ENCODE assay signal across 12 cellular contexts in genomic region chr17:83070800-83071341, GRCh38.
"Had no signal": no experiment of that assay in that cellular context is flagged by ENCODE, and none has a peak within 500 bp of the region (broad histone marks: within the 10 kb centered on the region; RNA-seq: fewer than 3 reads in every experiment).

No MANE protein-coding gene starts in this region.

- H3K27me3 Mint-ChIP-seq: central memory CD8-positive, alpha-beta T cell; effector memory CD8-positive, alpha-beta T cell had no signal

- H3K27ac ChIP-seq: adrenal gland, epithelial cell of prostate, gastroesophageal sphincter, parathyroid adenoma, thyroid gland had no signal

- H3K36me3 ChIP-seq: adrenal gland, gastroesophageal sphincter, thyroid gland had no signal

- H3K9ac ChIP-seq: parathyroid adenoma had no signal

- H3K27me3 ChIP-seq: adrenal gland, thyroid gland had no signal

- H3K4me3 Mint-ChIP-seq: activated naive CD4-positive, alpha-beta T cell treated with anti-CD3 and anti-CD28 coated beads for 36 hours; activated T-helper 1 cell treated with anti-CD3 and anti-CD28 coated beads, Interleukin-12 subunit alpha, Interleukin-12 subunit beta, Interleukin-2, Interleukin-4 antibody, amounts not matched to agents 30 ng/mL and 10 ng/mL and 1 ng/mL, durations not matched to agents 14 hours and 24 hours and 36 hours had no signal

- DNase-seq: activated CD4-positive, CD25-positive, alpha-beta regulatory T cell treated with anti-CD3 and anti-CD28 coated beads, Interleukin-2, amount 50 U/mL, for 72 hours; activated naive CD4-positive, alpha-beta T cell treated with anti-CD3 and anti-CD28 coated beads for 36 hours; adrenal gland; effector memory CD8-positive, alpha-beta T cell; islet precursor cell; thyroid gland had no signal

- H3K4me3 ChIP-seq: adrenal gland, gastroesophageal sphincter, thyroid gland had no signal

- H3K27ac Mint-ChIP-seq: activated naive CD4-positive, alpha-beta T cell treated with anti-CD3 and anti-CD28 coated beads for 36 hours; activated T-helper 1 cell treated with anti-CD3 and anti-CD28 coated beads, Interleukin-12 subunit alpha, Interleukin-12 subunit beta, Interleukin-2, Interleukin-4 antibody, amounts not matched to agents 30 ng/mL and 10 ng/mL and 1 ng/mL, durations not matched to agents 14 hours and 24 hours and 36 hours; effector memory CD8-positive, alpha-beta T cell had no signal

- H3K9me3 Mint-ChIP-seq: activated naive CD4-positive, alpha-beta T cell treated with anti-CD3 and anti-CD28 coated beads for 36 hours; activated T-helper 1 cell treated with anti-CD3 and anti-CD28 coated beads, Interleukin-12 subunit alpha, Interleukin-12 subunit beta, Interleukin-2, Interleukin-4 antibody, amounts not matched to agents 30 ng/mL and 10 ng/mL and 1 ng/mL, durations not matched to agents 14 hours and 24 hours and 36 hours; central memory CD8-positive, alpha-beta T cell; effector memory CD8-positive, alpha-beta T cell had no signal

- ATAC-seq: gastroesophageal sphincter, left lobe of liver had no signal

- H3K4me1 ChIP-seq: adrenal gland, gastroesophageal sphincter, parathyroid adenoma had no signal

- H3K9me3 ChIP-seq: adrenal gland, gastroesophageal sphincter, thyroid gland had no signal
